ENCODE assay signal across 13 cellular contexts in the genomic region with DNA sequence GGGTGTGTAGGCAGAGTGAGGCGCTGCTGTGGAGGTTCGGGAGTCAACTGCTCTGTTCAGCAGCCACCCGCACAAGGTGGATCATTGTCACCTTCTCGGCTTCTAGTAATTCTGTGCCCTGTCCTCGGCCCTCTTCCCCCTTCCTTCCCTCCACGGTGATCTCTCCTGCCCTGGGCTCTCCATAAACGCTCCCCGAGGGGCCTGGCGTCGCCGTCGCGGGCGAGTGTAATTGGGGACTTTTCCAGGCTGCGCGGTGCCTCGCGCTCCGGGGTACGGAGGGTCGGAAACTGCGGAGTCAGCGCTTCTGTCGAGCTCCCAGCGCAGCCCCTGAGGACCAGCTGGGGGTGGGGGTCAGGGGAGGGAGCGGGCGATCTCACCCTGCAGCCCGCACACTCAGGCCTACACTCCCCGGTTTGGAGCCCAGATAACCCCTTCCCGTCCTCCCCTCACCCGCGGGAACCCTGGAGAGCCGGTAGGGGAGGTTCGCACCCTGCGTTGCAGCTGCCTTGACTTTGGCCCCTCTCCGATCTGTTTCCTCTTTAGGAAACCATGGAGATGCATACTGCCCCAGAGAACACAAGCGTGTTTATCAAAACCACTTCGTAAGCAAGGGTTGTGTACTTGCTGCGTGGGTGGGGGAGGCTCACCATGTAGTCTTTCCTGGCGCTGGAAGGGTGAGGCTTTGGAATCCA.
DNase-seq lines count a peak whose midpoint lies in the region; ATAC-seq, FAIRE-seq and TF ChIP-seq lines count a peak whose summit lies in the region.
"Had no signal": no experiment of that assay in that cellular context is flagged by ENCODE, and none has a peak within 500 bp of the region (broad histone marks: within the 10 kb centered on the region; RNA-seq: fewer than 3 reads in every experiment).

No MANE protein-coding gene starts in this region.

- H3K4me2 ChIP-seq in A549 (no peak overlapping the region), neuronal stem cell (ENCODE audit: insufficient read depth, low read length, poor library complexity, severe bottlenecking) (peak overlapping the region; percentile 31)

- H2AK5ac ChIP-seq in neuronal stem cell (ENCODE audit: low read depth, low read length): no peak overlapping the region

- TF ChIP-seq EP300 in A549 (IDR thresholded peaks at IDR 0.05): no peak

- no peaks in the 10 kb centered on the region for H3K79me1 ChIP-seq in neuronal stem cell (ENCODE audit: low read depth, low read length)

- H3K27ac ChIP-seq in A549 (no peak overlapping the region), neuronal stem cell (replicated peaks; ENCODE audit: low read length) (no peak overlapping the region), substantia nigra (ENCODE audit: low read depth, low read length, poor library complexity, severe bottlenecking) (no peak overlapping the region)

- peak overlapping the region; percentile 72 for H3K14ac ChIP-seq in neuronal stem cell (ENCODE audit: low read length)

- H3K4me3 ChIP-seq in A549 (no peak overlapping the region), fibroblast of villous mesenchyme (ENCODE audit: low read depth, low read length) (no peak overlapping the region), neuronal stem cell (ENCODE audit: low read length in 2 of 2) (peak overlapping the region in 1 of 2 donors; percentile 40)
- H3K4me3 ChIP-seq: lung had no signal

- no peak overlapping the region for H2BK12ac ChIP-seq in neuronal stem cell (ENCODE audit: low read length)

- DNase-seq in A549 (ENCODE audit: low read depth in 1 of 2, low spot score in 1 of 2): no peak
- DNase-seq in HuH-7 (ENCODE audit: low spot score): peak; percentile 24
- DNase-seq in fibroblast of villous mesenchyme (ENCODE audit: low read depth): peak; percentile 37
- no peak for DNase-seq in neuronal stem cell (ENCODE audit: low spot score)
- DNase-seq in NCI-H2107 treated with DMSO at 0.1 percent for 48 hours (lab: John Stamatoyannopoulos, UW; ENCODE audit: unreplicated experiment): no peak
- no peak for DNase-seq in substantia nigra (lab: John Stamatoyannopoulos, UW)
- DNase-seq in GM12891 (ENCODE audit: insufficient read length, low spot score): no peak
- DNase-seq: activated CD8-positive, alpha-beta memory T cell treated with anti-CD3 and anti-CD28 coated beads for 24 hours; CD4-positive, CD25-positive, alpha-beta regulatory T cell; NCI-H510A had no signal

- TF ChIP-seq CTCF in A549 (IDR thresholded peaks at IDR 0.05) (no peak), fibroblast of villous mesenchyme (IDR thresholded peaks at IDR 0.05; ENCODE audit: insufficient read depth, low read depth, low read length) (no peak)

- H2BK120ac ChIP-seq in neuronal stem cell (ENCODE audit: low read depth, low read length): no peak overlapping the region

- H3K23ac ChIP-seq in neuronal stem cell (ENCODE audit: low read depth, low read length, poor library complexity): no peak overlapping the region

- H3K27me3 ChIP-seq in neuronal stem cell (ENCODE audit: control insufficient read depth in 3 of 3, insufficient read depth in 3 of 3, low read depth in 1 of 3, low read length in 3 of 3): peaks cover 0 to 65% (median 36%) of the 10 kb centered on the region in 3 experiments

- H3K4me1 ChIP-seq in A549 (peaks cover 1% of the 10 kb centered on the region; the same call in 2 of the 3 replicates), neuronal stem cell (ENCODE audit: control insufficient read depth in 2 of 2, insufficient read depth in 1 of 2, low read depth in 1 of 2, low read length in 2 of 2) (peaks cover 0 to 2% of the 10 kb centered on the region in 2 donors)

- TF ChIP-seq POLR2A in A549 (IDR thresholded peaks at IDR 0.05; ENCODE audit: low read length) (no peak), GM12891 (IDR thresholded peaks at IDR 0.05; ENCODE audit: low read depth, low read length) (no peak)

- H3K4ac ChIP-seq in neuronal stem cell (ENCODE audit: low read length): no peak overlapping the region

- no peaks in the 10 kb centered on the region for H3K9me3 ChIP-seq in A549
- peaks cover 0 to 3% of the 10 kb centered on the region in 2 donors for H3K9me3 ChIP-seq in neuronal stem cell (replicated peaks in 1 of 2; ENCODE audit: control insufficient read depth in 2 of 2, insufficient read depth in 1 of 2, low read depth in 1 of 2, low read length in 2 of 2)

- H4K8ac ChIP-seq in neuronal stem cell (ENCODE audit: low read depth, low read length): no peak overlapping the region

- FAIRE-seq in A549 (lab: Jason Lieb, UNC) (no peak), GM12891 (lab: Jason Lieb, UNC) (no peak)

- H3K36me3 ChIP-seq in neuronal stem cell (replicated peaks in 1 of 2; ENCODE audit: control insufficient read depth in 2 of 2, insufficient read depth in 2 of 2, low read length in 2 of 2): no peaks in the 10 kb centered on the region

- H2BK15ac ChIP-seq in neuronal stem cell (ENCODE audit: low read length): no peak overlapping the region

- no peak overlapping the region for H4K91ac ChIP-seq in neuronal stem cell (ENCODE audit: low read depth, low read length, poor library complexity)

- no peak for TF ChIP-seq RAD21 in A549 (conservative IDR thresholded peaks at IDR 0.05 in 1 of 2, IDR thresholded peaks at IDR 0.05 in 1 of 2)

- POLR2A ChIA-PET in A549 (lab: Yijun Ruan, JAX): no interaction called here

- 72% methylated on average over 40 of the region's 40 CpGs for WGBS in A549 (ENCODE audit: missing lambda C conversion rate)
- no CpG with 5 or more reads among the region's 40 CpGs for WGBS in neuronal stem cell (ENCODE audit: extremely low coverage in 2 of 2, insufficient read length in 2 of 2, insufficient replicate concordance in 1 of 2), 2 donors

- no peak overlapping the region for H2BK5ac ChIP-seq in neuronal stem cell (ENCODE audit: low read length)

- CTCF ChIA-PET in A549 (lab: Yijun Ruan, JAX): interaction anchor here (1.1 to 2.0 kb wide), 2 partner anchors 21 to 32 kb away, joined by 3 to 5 read pairs; no protein-coding TSS in a partner anchor

- ATAC-seq in A549: no peak
- no peak for ATAC-seq in HG03139 (IDR thresholded peaks at IDR 0.05; ENCODE audit: unreplicated experiment)
- ATAC-seq: esophagus mucosa had no signal

- no peak overlapping the region for H3K9ac ChIP-seq in neuronal stem cell (ENCODE audit: low read depth, low read length, poor library complexity)

- peak overlapping the region; percentile 70 for H2AFZ ChIP-seq in neuronal stem cell (ENCODE audit: low read length)

- H3K18ac ChIP-seq in neuronal stem cell (ENCODE audit: low read length): peak overlapping the region; percentile 89

TF ChIP-seq in A549, 52 proteins besides CTCF, POLR2A, EP300 and RAD21:
- peak; percentile 71 for TF ChIP-seq MAFK (IDR thresholded peaks at IDR 0.05; ENCODE audit: partially characterized antibody)
- TF ChIP-seq NFE2L2 (conservative IDR thresholded peaks at IDR 0.05; ENCODE audit: low read length): no peak
TF ChIP-seq in A549: peak in this region for 1.

TF ChIP-seq in GM12891, 5 proteins besides CTCF, POLR2A, EP300 and RAD21:
- no peak for TF ChIP-seq TAF1 (IDR thresholded peaks at IDR 0.05; ENCODE audit: low read depth, low read length)
- no peak for TF ChIP-seq SPI1 (IDR thresholded peaks at IDR 0.05; ENCODE audit: low read depth, low read length)
- no peak for TF ChIP-seq POU2F2 (IDR thresholded peaks at IDR 0.05; ENCODE audit: low read depth, low read length)
- TF ChIP-seq POLR2AphosphoS5 (IDR thresholded peaks at IDR 0.05; ENCODE audit: low read depth, low read length): no peak
- no peak for TF ChIP-seq PAX5 (IDR thresholded peaks at IDR 0.05; ENCODE audit: insufficient read depth, low read length, severe bottlenecking)

Comparison
In these comparisons a context has a peak if more than half of its experiments do, and no peak if none do; other contexts are left out.
1. DNase-seq: peak in HuH-7 (single experiment) and fibroblast of villous mesenchyme (single experiment); none in A549 (0 of 2), neuronal stem cell (single experiment), NCI-H2107 treated with DMSO at 0.1 percent for 48 hours (single experiment), substantia nigra (0 of 49) and GM12891 (single experiment).